8 cellular contexts compared by ENCODE assay signal in genomic region chr6:2222275-2222842, GRCh38. TPM values are rescaled to one million over a fixed set of nuclear protein-coding genes. Genes with fewer than 3 reads are reported as not detected.
DNase-seq lines count a peak whose midpoint lies in the region; ATAC-seq and TF ChIP-seq lines count a peak whose summit lies in the region.

No MANE protein-coding gene starts in this region.

- H2BK15ac ChIP-seq in IMR-90 (ENCODE audit: low read depth, low read length): no peak overlapping the region

- H3K9me1 ChIP-seq in IMR-90 (ENCODE audit: insufficient read depth, low read length): no peaks in the 10 kb centered on the region

- POLR2A ChIA-PET in IMR-90 (lab: Charles Lee; ENCODE audit: unreplicated experiment): no interaction called here

- H4K8ac ChIP-seq in IMR-90 (ENCODE audit: low read depth in 2 of 2, low read length in 2 of 2): 0 out of 4 replicates have a peak overlapping the region, but pooled peaks of 1 of the 2 experiments have one; percentile 17

- H3K9me3 ChIP-seq in IMR-90 (ENCODE audit: control insufficient read depth, insufficient read depth, low read length): no peaks in the 10 kb centered on the region

- TF ChIP-seq POLR2A in IMR-90 (IDR thresholded peaks at IDR 0.05; ENCODE audit: low read depth, low read length): no peak

- no peak overlapping the region for H2AK9ac ChIP-seq in IMR-90 (replicated peaks; ENCODE audit: low read depth, low read length, poor library complexity)

- no peak overlapping the region for H3K18ac ChIP-seq in IMR-90 (ENCODE audit: low read depth, low read length)

- no peak overlapping the region for H3K14ac ChIP-seq in IMR-90 (replicated peaks; ENCODE audit: low read depth, low read length)

- H4K20me1 ChIP-seq in IMR-90 (ENCODE audit: insufficient read depth, low read length): no peaks in the 10 kb centered on the region

- H3K9ac ChIP-seq in IMR-90 (ENCODE audit: low read depth, low read length): no peak overlapping the region

- H3K27me3 Mint-ChIP-seq in natural killer cell (ENCODE audit: low read depth in 2 of 2): no peaks in the 10 kb centered on the region

- peaks cover 31 to 48% of the 10 kb centered on the region in 2 donors for H3K4me1 Mint-ChIP-seq in natural killer cell

- CTCF ChIA-PET in IMR-90 (lab: Yijun Ruan, JAX): interaction anchor here (1.1 kb wide), 1 partner anchor 9 kb away, joined by 4 read pairs; no protein-coding TSS in a partner anchor

- no peaks in the 10 kb centered on the region for H3K9me3 Mint-ChIP-seq in natural killer cell

- H2AFZ ChIP-seq in IMR-90 (replicated peaks; ENCODE audit: low read length, poor library complexity): no peak overlapping the region

- H3K4me1 ChIP-seq in IMR-90 (ENCODE audit: control insufficient read depth, insufficient read depth, low read length): peaks cover 4% of the 10 kb centered on the region; the same call in 1 of the 2 replicates

- H3K4me3 Mint-ChIP-seq in natural killer cell: peak overlapping the region; percentile 90

- H2BK5ac ChIP-seq in IMR-90 (ENCODE audit: low read depth, low read length, poor library complexity, severe bottlenecking): no peak overlapping the region

- TF ChIP-seq CTCF in IMR-90 (conservative IDR thresholded peaks at IDR 0.05; ENCODE audit: low read depth, low read length) (no peak), brain microvascular endothelial cell (IDR thresholded peaks at IDR 0.05; ENCODE audit: low read depth, low read length, missing control alignments) (no peak), natural killer cell (IDR thresholded peaks at IDR 0.05) (no peak)

- H3K4me3 ChIP-seq in IMR-90 (ENCODE audit: insufficient read depth, low read depth, low read length): 0 out of 2 replicates have a peak overlapping the region, but pooled peaks have one; percentile 38
- peak overlapping the region; percentile 38 for H3K4me3 ChIP-seq in brain microvascular endothelial cell (ENCODE audit: low read depth, low read length)

- no peaks in the 10 kb centered on the region for H3K36me3 Mint-ChIP-seq in natural killer cell

- in situ Hi-C loops in IMR-90 (cut with MboI; ENCODE audit: low sequenced_read_pairs): no loop called here
- in situ Hi-C loops in brain microvascular endothelial cell (cut with HindIII; ENCODE audit: low pct_ligation_motif_present, low sequenced_read_pairs): no loop called here

- H3K27ac ChIP-seq in IMR-90 (ENCODE audit: insufficient read depth, low read length): no peak overlapping the region
- no peak overlapping the region for H3K27ac ChIP-seq in brain microvascular endothelial cell

- no peak overlapping the region for H3K23ac ChIP-seq in IMR-90 (ENCODE audit: low read depth, low read length)

- no TSS peak for BruUV-seq in IMR-90 (replicated peaks; lab: Mats Ljungman, UMichigan)

- peaks cover 11 to 14% of the 10 kb centered on the region in 2 experiments; a peak in 3 of 4 replicates for H3K79me1 ChIP-seq in IMR-90 (ENCODE audit: low read depth in 1 of 2, low read length in 2 of 2)

- peak overlapping the region; percentile 89 for H3K4me2 ChIP-seq in IMR-90 (ENCODE audit: low read depth, low read length)

- no peaks in the 10 kb centered on the region for H3K36me3 ChIP-seq in IMR-90 (ENCODE audit: control insufficient read depth, insufficient read depth, low read length)
- H3K36me3 ChIP-seq in brain microvascular endothelial cell (replicated peaks): no peaks in the 10 kb centered on the region

- peak; percentile 53 for DNase-seq in DMS79 treated with DMSO at 0.1 percent for 48 hours (lab: John Stamatoyannopoulos, UW)
- no peak for DNase-seq in IMR-90
- DNase-seq in brain microvascular endothelial cell: no peak
- DNase-seq in natural killer cell: no peak
- no peak for DNase-seq in NCI-H128 (lab: John Stamatoyannopoulos, UW; ENCODE audit: unreplicated experiment)
- DNase-seq in HUDEP-2 (lab: John Stamatoyannopoulos, UW; ENCODE audit: unreplicated experiment in 76 of 76): no peak
- DNase-seq in SIG-M5 (lab: John Stamatoyannopoulos, UW): no peak

- H3K56ac ChIP-seq in IMR-90 (ENCODE audit: extremely low read depth, insufficient read depth, low read length): no peak overlapping the region

- intact Hi-C loops in IMR-90 (cut with micrococcal nuclease): no loop called here
- intact Hi-C loops in natural killer cell (cut with micrococcal nuclease): no loop called here

- no peak for TF ChIP-seq RAD21 in IMR-90 (IDR thresholded peaks at IDR 0.05; ENCODE audit: low read length)

- no peak for ATAC-seq in IMR-90 (ENCODE audit: low read depth)
- ATAC-seq in natural killer cell: peak in 2 of 3 donors; percentile 22 to 23
- ATAC-seq in GM19452 (IDR thresholded peaks at IDR 0.05; ENCODE audit: unreplicated experiment): no peak

- 83% methylated on average over 1 of the region's 6 CpGs; no CpG with 5 or more reads in 1 of the 2 experiments for WGBS in IMR-90 (ENCODE audit: extremely low coverage in 2 of 2, insufficient read length in 1 of 2), 2 experiments

- no peak overlapping the region; the same call in 1 of the 2 replicates for H4K5ac ChIP-seq in IMR-90 (ENCODE audit: low read depth, low read length)

- H2AK5ac ChIP-seq in IMR-90 (ENCODE audit: low read depth, low read length): no peak overlapping the region

- H3K4ac ChIP-seq in IMR-90 (ENCODE audit: low read depth, low read length): no peak overlapping the region

- H3K27me3 ChIP-seq in IMR-90 (ENCODE audit: control insufficient read depth, insufficient read depth, low read length) (no peaks in the 10 kb centered on the region), brain microvascular endothelial cell (replicated peaks) (no peaks in the 10 kb centered on the region)

- no peak overlapping the region for H2BK120ac ChIP-seq in IMR-90 (ENCODE audit: low read depth, low read length)

- peak overlapping the region; percentile 91 to 97 for H3K27ac Mint-ChIP-seq in natural killer cell

- H4K91ac ChIP-seq in IMR-90 (ENCODE audit: insufficient read depth, low read depth, low read length): no peak overlapping the region

- dilution Hi-C loops in IMR-90 (cut with HindIII; ENCODE audit: low sequenced_read_pairs, unreplicated experiment): no loop called here

- no peak overlapping the region for H2BK20ac ChIP-seq in IMR-90 (ENCODE audit: low read depth, low read length)

TF ChIP-seq in IMR-90, 13 proteins besides CTCF, POLR2A, EP300 and RAD21:
- no peak for TF ChIP-seq SMC3 (IDR thresholded peaks at IDR 0.05; ENCODE audit: low read depth, low read length)
- TF ChIP-seq MAZ (IDR thresholded peaks at IDR 0.05; ENCODE audit: borderline replicate concordance, low read depth, low read length): no peak
- TF ChIP-seq RCOR1 (IDR thresholded peaks at IDR 0.05; ENCODE audit: insufficient replicate concordance, low read length): no peak
- TF ChIP-seq USF2 (IDR thresholded peaks at IDR 0.05; ENCODE audit: low read depth, low read length): no peak
- TF ChIP-seq BHLHE40 (IDR thresholded peaks at IDR 0.05; ENCODE audit: low read depth, low read length): no peak
- TF ChIP-seq CHD1 (IDR thresholded peaks at IDR 0.05; ENCODE audit: low read depth, low read length): no peak
- TF ChIP-seq RFX5 (IDR thresholded peaks at IDR 0.05; ENCODE audit: low read depth, low read length): no peak
- no peak for TF ChIP-seq ELK1 (IDR thresholded peaks at IDR 0.05; ENCODE audit: borderline replicate concordance, low read depth, low read length)
- TF ChIP-seq MAFK (IDR thresholded peaks at IDR 0.05; ENCODE audit: low read depth, low read length): no peak
- TF ChIP-seq NFE2L2 (IDR thresholded peaks at IDR 0.05; ENCODE audit: low read depth, low read length): no peak
- TF ChIP-seq FOS (IDR thresholded peaks at IDR 0.05; ENCODE audit: low read depth, low read length): no peak
- TF ChIP-seq CEBPB (IDR thresholded peaks at IDR 0.05; ENCODE audit: low read depth, low read length): no peak
- TF ChIP-seq MXI1 (IDR thresholded peaks at IDR 0.05; ENCODE audit: borderline replicate concordance, low read depth, low read length): no peak

RNA-seq across cellular contexts. Expression of gene GMDS, which starts 23.0 kb away (rescaled TPM):
- 7.3 and 9.4 TPM in 2 replicates for total RNA-seq in IMR-90 (2012; rRNA removed)
- 15.0 and 21.9 TPM in 2 replicates for polyA plus RNA-seq in IMR-90 (2012; rRNA removed)
- polyA plus RNA-seq in IMR-90 (2012; cell fraction: cytosol; rRNA removed): 19.5 and 21.7 TPM in 2 replicates
- 7.8 and 10.9 TPM in 2 replicates for polyA plus RNA-seq in IMR-90 (2012; cell fraction: nucleus; rRNA removed; ENCODE audit: low replicate concordance)
- total RNA-seq in natural killer cell: 10 to 100 TPM; 23.6 to 31.0 (median 26.4) TPM

Comparison
In these comparisons a context has a peak if more than half of its experiments do, and no peak if none do; other contexts are left out.
1. ATAC-seq: peak in natural killer cell (2 of 3); none in IMR-90 (single experiment) and GM19452 (single experiment).